8 cellular contexts compared by ENCODE assay signal in genomic region chr4:2462218-2462991, GRCh38. TPM values are rescaled to one million over a fixed set of nuclear protein-coding genes. Genes with fewer than 3 reads are reported as not detected.
DNase-seq lines count a peak whose midpoint lies in the region; ATAC-seq and TF ChIP-seq lines count a peak whose summit lies in the region.

No MANE protein-coding gene starts in this region.

- H4K20me1 ChIP-seq in BLaER1 (peaks cover 9% of the 10 kb centered on the region), PC-3 (ENCODE audit: low read length) (no peaks in the 10 kb centered on the region)

- H3K4me1 ChIP-seq in BLaER1 (peaks cover 18% of the 10 kb centered on the region), PC-3 (ENCODE audit: insufficient read depth, low read length) (no peaks in the 10 kb centered on the region)

- H3K4me2 ChIP-seq in BLaER1 (peak overlapping the region; percentile 95), PC-3 (ENCODE audit: low read length) (peak overlapping the region; percentile 79)

- H3K4me3 Mint-ChIP-seq in nephron = peak overlapping the region; percentile 79 to 82 (median 81)
- H3K4me3 Mint-ChIP-seq in stimulated activated naive CD8-positive, alpha-beta T cell treated with anti-CD3 and anti-CD28 coated beads, Interleukin-15, amount 100 ng/mL, for 72 hours = peak overlapping the region; percentile 83

- ATAC-seq in GM19324 (IDR thresholded peaks at IDR 0.05; ENCODE audit: low FRiP score, unreplicated experiment) = peak; percentile 86
- ATAC-seq in HG03457 (IDR thresholded peaks at IDR 0.05; ENCODE audit: unreplicated experiment) = peak; percentile 54
- ATAC-seq in PC-3 = peak; percentile 94
- peak; percentile 95 for ATAC-seq in stimulated activated naive CD8-positive, alpha-beta T cell treated with anti-CD3 and anti-CD28 coated beads, Interleukin-15, amount 100 ng/mL, for 72 hours

- POLR2A ChIA-PET in PC-3 (lab: Charles Lee; ENCODE audit: unreplicated experiment) = no interaction called here

- DNase-seq in PC-3 (peak; percentile 51), fibroblast of the conjunctiva (ENCODE audit: low read depth) (peak; percentile 38)
- peak; percentile 59 for DNase-seq in activated effector memory CD4-positive, alpha-beta T cell treated with Interleukin-2 at 50 U/mL for 16 hours
- DNase-seq in stimulated activated naive CD8-positive, alpha-beta T cell treated with anti-CD3 and anti-CD28 coated beads, Interleukin-15, amount 100 ng/mL, for 72 hours = peak; percentile 66 to 68

- TF ChIP-seq CTCF in PC-3 (conservative IDR thresholded peaks at IDR 0.05; ENCODE audit: low read depth, low read length) = peak; percentile 41; the same call in 1 of the 2 replicates
- peak; percentile 53 to 70 (median 61) for TF ChIP-seq CTCF in nephron (IDR thresholded peaks at IDR 0.05; ENCODE audit: unreplicated experiment in 3 of 3)

- H3K9me2 ChIP-seq in PC-3 (replicated peaks; ENCODE audit: low read length) = no peaks in the 10 kb centered on the region

- H3F3A ChIP-seq in PC-3 (ENCODE audit: low read length, unreplicated experiment) = no peaks in the 10 kb centered on the region

- H3K27me3 ChIP-seq in BLaER1 (peaks cover 21% of the 10 kb centered on the region), PC-3 (ENCODE audit: low read length) (no peaks in the 10 kb centered on the region)

- no peaks in the 10 kb centered on the region for H3K36me3 ChIP-seq in BLaER1
- H3K36me3 ChIP-seq in PC-3 (ENCODE audit: low read depth, low read length) = no peaks in the 10 kb centered on the region

- no peaks in the 10 kb centered on the region for H3K36me3 Mint-ChIP-seq in nephron (ENCODE audit: low read depth)

- no peaks in the 10 kb centered on the region for H3K79me2 ChIP-seq in PC-3 (ENCODE audit: low read length)

- H3K27ac Mint-ChIP-seq in nephron = peak overlapping the region in 1 of 3 experiments; percentile 3
- H3K27ac Mint-ChIP-seq in stimulated activated naive CD8-positive, alpha-beta T cell treated with anti-CD3 and anti-CD28 coated beads, Interleukin-15, amount 100 ng/mL, for 72 hours = no peak overlapping the region

- CTCF ChIA-PET in PC-3 (lab: Charles Lee) = interaction anchor here (0.6 to 1.0 kb wide), 2 partner anchors 49 to 242 kb away, joined by 3 to 4 read pairs; no protein-coding TSS in a partner anchor

- H3K4me3 ChIP-seq in BLaER1 (peak overlapping the region; percentile 66), PC-3 (ENCODE audit: low read length) (peak overlapping the region; percentile 60)

- peak overlapping the region; percentile 66 for H2AFZ ChIP-seq in PC-3 (ENCODE audit: low read length)

- intact Hi-C loops in PC-3 (cut with micrococcal nuclease) = loop anchor here (5.0 to 10.0 kb wide), 2 partner anchors 48 to 240 kb away; partner anchors contain the start of genes CFAP99 and ZFYVE28

- H3K9me3 Mint-ChIP-seq in nephron = no peaks in the 10 kb centered on the region
- H3K9me3 Mint-ChIP-seq in stimulated activated naive CD8-positive, alpha-beta T cell treated with anti-CD3 and anti-CD28 coated beads, Interleukin-15, amount 100 ng/mL, for 72 hours = no peaks in the 10 kb centered on the region

- H3K27me3 Mint-ChIP-seq in nephron (ENCODE audit: low read depth) = peaks cover 15% of the 10 kb centered on the region
- H3K27me3 Mint-ChIP-seq in stimulated activated naive CD8-positive, alpha-beta T cell treated with anti-CD3 and anti-CD28 coated beads, Interleukin-15, amount 100 ng/mL, for 72 hours = peaks cover 28% of the 10 kb centered on the region

- H3K27ac ChIP-seq in BLaER1 (peak overlapping the region; percentile 30; the same call in 1 of the 2 replicates), PC-3 (ENCODE audit: low read length) (no peak overlapping the region)

- H3K9ac ChIP-seq in BLaER1 = peak overlapping the region; percentile 55
- peak overlapping the region; percentile 27; the same call in 1 of the 2 replicates for H3K9ac ChIP-seq in PC-3 (ENCODE audit: low read length)

- H3K9me3 ChIP-seq in BLaER1 (no peaks in the 10 kb centered on the region), PC-3 (ENCODE audit: low read length) (no peaks in the 10 kb centered on the region)

- peaks cover 11% of the 10 kb centered on the region for H3K4me1 Mint-ChIP-seq in nephron
- peaks cover 25% of the 10 kb centered on the region for H3K4me1 Mint-ChIP-seq in stimulated activated naive CD8-positive, alpha-beta T cell treated with anti-CD3 and anti-CD28 coated beads, Interleukin-15, amount 100 ng/mL, for 72 hours

- no TSS peak for BruUV-seq in PC-3 (replicated peaks; lab: Mats Ljungman, UMichigan)

RNA-seq across cellular contexts. Expression of gene RNF4, which starts 6.5 kb away (rescaled TPM):
- 27.4 and 30.4 TPM in 2 replicates for total RNA-seq in PC-3 (2014; rRNA removed)

RNA-seq across cellular contexts. Expression of gene CFAP99, which starts 43.6 kb away (rescaled TPM):
- 1.3 TPM in 1 of 2 replicates, not detected in the other for total RNA-seq in PC-3 (2014; rRNA removed)

RNA-seq across cellular contexts. Expression of gene ZFYVE28, which starts 44.0 kb away (rescaled TPM):
- 6.3 and 8.0 TPM in 2 replicates for total RNA-seq in PC-3 (2014; rRNA removed)
